Comparison of ENCODE assay signal across 1 cellular context in the genomic region with DNA sequence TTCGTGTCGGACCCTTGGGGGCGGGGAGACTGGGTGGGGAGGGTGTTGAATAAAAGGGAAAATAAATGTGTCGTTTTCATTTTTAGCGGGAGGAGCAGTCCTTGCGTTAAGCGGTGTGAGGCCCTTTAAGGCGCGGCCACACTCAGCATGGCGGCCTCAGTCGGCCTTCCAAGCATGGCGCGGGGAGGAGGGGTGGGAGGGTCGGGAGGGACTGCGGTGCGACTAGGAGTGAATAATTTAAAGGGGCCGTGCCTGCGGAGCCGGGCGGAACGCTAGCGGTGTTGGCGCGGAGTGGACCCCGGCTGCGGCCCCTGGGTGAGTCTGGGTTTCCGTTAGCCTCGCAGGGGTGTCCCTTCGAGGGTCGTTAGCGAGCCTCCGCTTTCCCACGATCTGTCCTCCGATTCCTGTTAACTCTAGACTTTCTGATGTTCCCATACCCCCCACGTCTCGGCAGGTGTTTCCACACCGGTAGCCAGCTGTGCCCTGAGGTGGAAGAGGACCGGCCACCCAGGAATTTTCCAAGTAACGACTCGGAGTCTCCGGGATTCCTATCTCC.
TF ChIP-seq lines count a peak whose summit lies in the region.

No MANE protein-coding gene starts in this region.

TF ChIP-seq in GM12878, 131 proteins besides CTCF, POLR2A, EP300 and RAD21 (continued from another document):
- TF ChIP-seq, protein P1, sequence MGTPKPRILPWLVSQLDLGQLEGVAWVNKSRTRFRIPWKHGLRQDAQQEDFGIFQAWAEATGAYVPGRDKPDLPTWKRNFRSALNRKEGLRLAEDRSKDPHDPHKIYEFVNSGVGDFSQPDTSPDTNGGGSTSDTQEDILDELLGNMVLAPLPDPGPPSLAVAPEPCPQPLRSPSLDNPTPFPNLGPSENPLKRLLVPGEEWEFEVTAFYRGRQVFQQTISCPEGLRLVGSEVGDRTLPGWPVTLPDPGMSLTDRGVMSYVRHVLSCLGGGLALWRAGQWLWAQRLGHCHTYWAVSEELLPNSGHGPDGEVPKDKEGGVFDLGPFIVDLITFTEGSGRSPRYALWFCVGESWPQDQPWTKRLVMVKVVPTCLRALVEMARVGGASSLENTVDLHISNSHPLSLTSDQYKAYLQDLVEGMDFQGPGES (IDR thresholded peaks at IDR 0.05) = no peak
- no peak for TF ChIP-seq IKZF2 (IDR thresholded peaks at IDR 0.05)
- no peak for TF ChIP-seq POLR2AphosphoS2 (IDR thresholded peaks at IDR 0.05; ENCODE audit: low read depth, low read length)
- no peak for TF ChIP-seq MYC (IDR thresholded peaks at IDR 0.05; ENCODE audit: insufficient read depth, insufficient read length, insufficient replicate concordance, low read length, severe bottlenecking)
- TF ChIP-seq SIN3A (IDR thresholded peaks at IDR 0.05; ENCODE audit: low read depth, low read length) = peak; percentile 48; the same call in 1 of the 2 replicates
- no peak for TF ChIP-seq CBFB (IDR thresholded peaks at IDR 0.05; ENCODE audit: low read depth)
- no peak for TF ChIP-seq HDAC2 (IDR thresholded peaks at IDR 0.05)
- no peak for TF ChIP-seq ASH2L (IDR thresholded peaks at IDR 0.05; ENCODE audit: borderline replicate concordance, low read depth)
- TF ChIP-seq RB1 (IDR thresholded peaks at IDR 0.05; ENCODE audit: borderline replicate concordance) = no peak
- no peak for TF ChIP-seq JUNB (IDR thresholded peaks at IDR 0.05)
- no peak for TF ChIP-seq ZNF622 (IDR thresholded peaks at IDR 0.05)
